ENCODE assay signal across 11 cellular contexts in genomic region chr7:140607441-140607989, GRCh38. TPM values are rescaled to one million over a fixed set of nuclear protein-coding genes. Genes with fewer than 3 reads are reported as not detected.
DNase-seq lines count a peak whose midpoint lies in the region; ATAC-seq and TF ChIP-seq lines count a peak whose summit lies in the region.
"Had no signal": no experiment of that assay in that cellular context is flagged by ENCODE, and none has a peak within 500 bp of the region (broad histone marks: within the 10 kb centered on the region; RNA-seq: fewer than 3 reads in every experiment).

No MANE protein-coding gene starts in this region.

- CTCF ChIA-PET in CD8-positive, alpha-beta memory T cell (lab: Charles Lee), result no interaction called here

- peak; percentile 90 for DNase-seq in Right ventricle myocardium inferior (ENCODE audit: missing footprints)
- no peak for DNase-seq in cardiac septum (ENCODE audit: low spot score)
- DNase-seq in foreskin melanocyte, result peak; percentile 88
- no peak for DNase-seq in vagina (ENCODE audit: extremely low spot score in 2 of 2)
- DNase-seq in NCI-H146 (lab: John Stamatoyannopoulos, UW), result no peak
- DNase-seq in CD8-positive, alpha-beta memory T cell, result no peak
- DNase-seq in NOMO-1 treated with dmso at 0.1 percent for 144 hours (lab: John Stamatoyannopoulos, UW; ENCODE audit: unreplicated experiment), result no peak
- DNase-seq: naive thymus-derived CD8-positive, alpha-beta T cell; NCI-H1930 had no signal

- ATAC-seq in Right ventricle myocardium inferior, result peak; percentile 93
- ATAC-seq: naive thymus-derived CD8-positive, alpha-beta T cell had no signal

- peaks cover 6% of the 10 kb centered on the region for H3K27me3 Mint-ChIP-seq in nephron (ENCODE audit: low read depth)
- peaks cover 1 to 8% of the 10 kb centered on the region in 2 donors for H3K27me3 Mint-ChIP-seq in CD8-positive, alpha-beta memory T cell

- intact Hi-C loops in Right ventricle myocardium inferior (cut with DNase I), result no loop called here
- intact Hi-C loops in cardiac septum (cut with DNase I), result no loop called here
- intact Hi-C loops in vagina (cut with DNase I), result no loop called here

- POLR2A ChIA-PET in CD8-positive, alpha-beta memory T cell (lab: Charles Lee), result no interaction called here

- H3K9me3 Mint-ChIP-seq in nephron, result no peaks in the 10 kb centered on the region
- no peaks in the 10 kb centered on the region for H3K9me3 Mint-ChIP-seq in CD8-positive, alpha-beta memory T cell
- H3K9me3 Mint-ChIP-seq: naive thymus-derived CD8-positive, alpha-beta T cell had no signal

- peaks cover 44% of the 10 kb centered on the region for H3K4me1 Mint-ChIP-seq in nephron
- H3K4me1 Mint-ChIP-seq in CD8-positive, alpha-beta memory T cell, result no peaks in the 10 kb centered on the region
- H3K4me1 Mint-ChIP-seq: naive thymus-derived CD8-positive, alpha-beta T cell had no signal

- peak overlapping the region in 1 of 3 experiments; percentile 15 for H3K4me3 Mint-ChIP-seq in nephron
- no peak overlapping the region for H3K4me3 Mint-ChIP-seq in CD8-positive, alpha-beta memory T cell
- H3K4me3 Mint-ChIP-seq: naive thymus-derived CD8-positive, alpha-beta T cell had no signal

- TF ChIP-seq CTCF in nephron (IDR thresholded peaks at IDR 0.05; ENCODE audit: unreplicated experiment in 3 of 3) (no peak), vagina (IDR thresholded peaks at IDR 0.05) (no peak)

- H3K4me1 ChIP-seq in vagina, result peaks cover 17% of the 10 kb centered on the region
- no peaks in the 10 kb centered on the region for H3K4me1 ChIP-seq in CD8-positive, alpha-beta memory T cell (ENCODE audit: insufficient read depth, low read length)

- H3K27ac Mint-ChIP-seq in nephron, result peak overlapping the region in 2 of 3 experiments; percentile 79 to 87
- no peak overlapping the region for H3K27ac Mint-ChIP-seq in CD8-positive, alpha-beta memory T cell
- H3K27ac Mint-ChIP-seq: naive thymus-derived CD8-positive, alpha-beta T cell had no signal

- no peaks in the 10 kb centered on the region for H3K36me3 ChIP-seq in vagina
- no peaks in the 10 kb centered on the region for H3K36me3 ChIP-seq in CD8-positive, alpha-beta memory T cell (ENCODE audit: insufficient read depth, low read length)
- H3K36me3 ChIP-seq: SJSA1 had no signal

- no peaks in the 10 kb centered on the region for H3K27me3 ChIP-seq in vagina
- H3K27me3 ChIP-seq in CD8-positive, alpha-beta memory T cell (ENCODE audit: insufficient read depth, low read length, poor library complexity, severe bottlenecking), result no peaks in the 10 kb centered on the region
- H3K27me3 ChIP-seq: SJSA1 had no signal

- no peaks in the 10 kb centered on the region for H3K9me3 ChIP-seq in vagina
- no peaks in the 10 kb centered on the region for H3K9me3 ChIP-seq in CD8-positive, alpha-beta memory T cell (ENCODE audit: low read length)
- H3K9me3 ChIP-seq: SJSA1 had no signal

- no peak for TF ChIP-seq POLR2A in vagina (IDR thresholded peaks at IDR 0.05)

- peaks cover 21% of the 10 kb centered on the region for H3K36me3 Mint-ChIP-seq in nephron (ENCODE audit: low read depth)
- no peaks in the 10 kb centered on the region for H3K36me3 Mint-ChIP-seq in CD8-positive, alpha-beta memory T cell
- H3K36me3 Mint-ChIP-seq: naive thymus-derived CD8-positive, alpha-beta T cell had no signal

- peak overlapping the region; percentile 37 for H3K27ac ChIP-seq in vagina
- no peak overlapping the region for H3K27ac ChIP-seq in CD8-positive, alpha-beta memory T cell (ENCODE audit: low read depth, low read length)

- H3K4me3 ChIP-seq in vagina, result no peak overlapping the region
- H3K4me3 ChIP-seq in CD8-positive, alpha-beta memory T cell (ENCODE audit: low read length), result no peak overlapping the region
- H3K4me3 ChIP-seq: SJSA1 had no signal

RNA-seq across cellular contexts. Expression of gene DENND2A, which starts 33.1 kb away (rescaled TPM):
- total RNA-seq in Right ventricle myocardium inferior (15.0 TPM), cardiac septum (7.2 TPM), vagina (17.4 TPM)
- total RNA-seq in CD8-positive, alpha-beta memory T cell, result not detected
- polyA plus RNA-seq in CD8-positive, alpha-beta memory T cell, result not detected
- polyA plus RNA-seq: naive thymus-derived CD8-positive, alpha-beta T cell had no signal

Comparison
In these comparisons a context has a peak if more than half of its experiments do, and no peak if none do; other contexts are left out.
1. DNase-seq: peak in Right ventricle myocardium inferior (single experiment) and foreskin melanocyte (single experiment); none in cardiac septum (single experiment), vagina (0 of 2), NCI-H146 (single experiment), CD8-positive, alpha-beta memory T cell (0 of 5) and NOMO-1 treated with dmso at 0.1 percent for 144 hours (single experiment).
2. H3K27ac Mint-ChIP-seq: peak in nephron (2 of 3); none in CD8-positive, alpha-beta memory T cell (0 of 8).